ENCODE assay signal across 11 cellular contexts in genomic region chr1:244640917-244641316, GRCh38.
"Had no signal": no experiment of that assay in that cellular context is flagged by ENCODE, and none has a peak within 500 bp of the region (broad histone marks: within the 10 kb centered on the region; RNA-seq: fewer than 3 reads in every experiment).

No MANE protein-coding gene starts in this region.

- H3K4me1 ChIP-seq: HAP-1 had no signal

- H3K36me3 ChIP-seq: HAP-1 had no signal

- ATAC-seq: GM23338, HCT116 had no signal

- H3K9ac ChIP-seq: GM23248 had no signal

- H2AFZ ChIP-seq: GM23248, GM23338 had no signal

- H3K27ac ChIP-seq: GM23248 had no signal

- FAIRE-seq: H1, H54 had no signal

- H3K4me3 ChIP-seq: GM23248, GM23338, HAP-1 had no signal

- H3K4me2 ChIP-seq: GM23338 had no signal

- DNase-seq: GM23248, GOT3, H7, H9, HCEC 1CT, HFFc6 had no signal
